ENCODE assay signal across 29 cellular contexts in the genomic region with DNA sequence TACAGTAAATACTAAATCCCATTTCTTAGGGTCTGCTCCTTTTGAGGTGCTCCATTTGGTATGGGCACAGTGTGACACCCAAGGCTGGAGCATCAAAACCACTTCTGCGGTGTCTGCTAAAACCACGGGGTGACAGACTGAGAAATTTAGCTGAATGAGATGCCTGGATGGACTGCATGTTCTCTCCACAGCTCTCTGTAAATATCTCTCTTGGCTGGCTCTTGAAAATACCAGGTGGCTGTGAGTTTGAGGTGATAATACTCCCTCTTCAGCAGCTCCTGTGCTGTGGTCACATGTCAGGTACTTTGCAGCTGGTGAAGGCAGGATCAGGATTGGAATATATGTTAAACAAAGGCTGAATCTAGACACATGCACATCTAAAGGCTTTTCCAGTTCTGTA.
DNase-seq lines count a peak whose midpoint lies in the region; ATAC-seq and TF ChIP-seq lines count a peak whose summit lies in the region.
"Had no signal": no experiment of that assay in that cellular context is flagged by ENCODE, and none has a peak within 500 bp of the region (broad histone marks: within the 10 kb centered on the region; RNA-seq: fewer than 3 reads in every experiment).

No MANE protein-coding gene starts in this region.

- no peak overlapping the region for H3K9ac ChIP-seq in colonic mucosa (ENCODE audit: low read depth in 2 of 2, low read length in 2 of 2)

- peak; percentile 21 for DNase-seq in DMS79 treated with DMSO at 0.1 percent for 48 hours (lab: John Stamatoyannopoulos, UW)
- DNase-seq in DMS79 (lab: John Stamatoyannopoulos, UW): no peak
- DNase-seq in NCI-H187 treated with DMSO at 0.1 percent for 48 hours (lab: John Stamatoyannopoulos, UW): peak; percentile 72
- DNase-seq in NCI-H510A treated with DMSO at 0.1 percent for 48 hours (lab: John Stamatoyannopoulos, UW): peak; percentile 70
- peak; percentile 57 for DNase-seq in cerebellum (ENCODE audit: low spot score)
- no peak for DNase-seq in colonic mucosa
- DNase-seq: activated B cell treated with CpG ODN at 0.5 μM for 24 hours; activated CD4-positive, alpha-beta T cell treated with anti-CD3 and anti-CD28 coated beads, Interleukin-2, amount 10 ng/mL, durations not matched to agents 7 days and 5 days; activated effector memory CD4-positive, alpha-beta T cell treated with anti-CD3 and anti-CD28 coated beads, Interleukin-2, amount 50 U/mL, for 16 hours; Caco-2; effector CD4-positive, alpha-beta T cell; H7; lower lobe of right lung; naive thymus-derived CD4-positive, alpha-beta T cell; NCI-H2081 treated with DMSO at 0.1 percent for 48 hours; NCI-H526; nucleus accumbens; right lobe of liver; spleen; stimulated activated CD4-positive, alpha-beta T cell treated with anti-CD3 and anti-CD28 coated beads, Interleukin-2, amount 100 ng/mL, for 24 hours; stimulated activated CD8-positive, alpha-beta memory T cell treated with anti-CD3 and anti-CD28 coated beads, Interleukin-4, amount 100 ng/mL, for 48 hours had no signal

- intact Hi-C loops in colonic mucosa (cut with DNase I): no loop called here

- H3K36me3 ChIP-seq in colonic mucosa: no peaks in the 10 kb centered on the region
- H3K36me3 ChIP-seq: gastroesophageal sphincter, lower lobe of right lung, right lobe of liver, SJSA1, spleen, thoracic aorta had no signal

- no peak overlapping the region for H3K27ac ChIP-seq in colonic mucosa
- H3K27ac ChIP-seq: 22Rv1, C4-2B, HL-60, lower lobe of right lung, right lobe of liver, SJSA1, spleen, thoracic aorta had no signal

- H3K27me3 ChIP-seq in colonic mucosa: no peaks in the 10 kb centered on the region
- H3K27me3 ChIP-seq: gastroesophageal sphincter, right lobe of liver had no signal

- no peaks in the 10 kb centered on the region for H3K4me1 ChIP-seq in colonic mucosa
- H3K4me1 ChIP-seq: Caco-2, lower lobe of right lung, right lobe of liver, SJSA1, spleen had no signal

- no peak for TF ChIP-seq CTCF in colonic mucosa (IDR thresholded peaks at IDR 0.05)

- H3K9me3 ChIP-seq in colonic mucosa: no peaks in the 10 kb centered on the region
- H3K9me3 ChIP-seq: lower lobe of right lung, right lobe of liver, SJSA1, thoracic aorta had no signal

- no peak overlapping the region for H3K4me3 ChIP-seq in colonic mucosa
- H3K4me3 ChIP-seq: gastroesophageal sphincter, lower lobe of right lung, right lobe of liver, SJSA1, spleen, thoracic aorta had no signal

- ATAC-seq in GM19463 (IDR thresholded peaks at IDR 0.05; ENCODE audit: unreplicated experiment) (no peak), GM21529 (IDR thresholded peaks at IDR 0.05; ENCODE audit: unreplicated experiment) (no peak)
- ATAC-seq: gastroesophageal sphincter; lower lobe of right lung; naive thymus-derived CD4-positive, alpha-beta T cell; right lobe of liver had no signal

Comparison
In these comparisons a context has a peak if more than half of its experiments do, and no peak if none do; other contexts are left out.
1. DNase-seq: peak in DMS79 treated with DMSO at 0.1 percent for 48 hours (single experiment), NCI-H187 treated with DMSO at 0.1 percent for 48 hours (single experiment), NCI-H510A treated with DMSO at 0.1 percent for 48 hours (single experiment) and cerebellum (single experiment); none in DMS79 (single experiment) and colonic mucosa (single experiment).